In the genomic region with DNA sequence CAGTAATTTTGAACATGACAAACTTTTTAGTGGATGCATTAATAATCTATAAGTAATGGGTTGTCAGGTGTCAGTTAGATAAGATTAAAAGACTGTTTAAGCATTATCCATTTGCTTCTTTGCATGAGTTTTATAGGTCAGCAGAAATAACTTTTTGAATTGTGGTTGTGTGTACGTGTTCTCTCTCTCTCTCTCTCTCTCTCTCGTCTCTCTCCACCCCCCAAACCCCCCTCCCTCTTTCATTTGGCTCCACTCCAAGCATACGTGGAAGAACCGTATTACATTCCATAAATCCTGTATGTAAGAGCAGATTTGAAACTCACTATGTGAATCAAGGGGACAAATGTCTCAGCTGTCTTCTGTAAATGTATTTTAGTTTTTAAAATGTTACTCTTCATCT, we compare ENCODE assay signal across 13 cellular contexts.
A peak's percentile ranks its signal among the peaks of the same experiment; 100 is the strongest.
DNase-seq lines count a peak whose midpoint lies in the region; ATAC-seq and TF ChIP-seq lines count a peak whose summit lies in the region.
"Had no signal": no experiment of that assay in that cellular context is flagged by ENCODE, and none has a peak within 500 bp of the region (broad histone marks: within the 10 kb centered on the region; RNA-seq: fewer than 3 reads in every experiment).

No MANE protein-coding gene starts in this region.

- H3K27me3 Mint-ChIP-seq in nephron progenitor cell (ENCODE audit: low read depth, poor library complexity) = no peaks in the 10 kb centered on the region
- no peaks in the 10 kb centered on the region; the same call in 1 of the 2 replicates for H3K27me3 Mint-ChIP-seq in WTC11 (ENCODE audit: low read depth)
- H3K27me3 Mint-ChIP-seq in osteocyte (ENCODE audit: unreplicated experiment) = peaks cover 11% of the 10 kb centered on the region

- POLR2A ChIA-PET in WTC11 (lab: Charles Lee) = no interaction called here

- DNase-seq in AG20443 (ENCODE audit: low spot score) = peak; percentile 12
- DNase-seq in NCI-H1105 treated with DMSO at 0.1 percent for 48 hours (lab: John Stamatoyannopoulos, UW) = peak; percentile 44
- DNase-seq in fibroblast of mammary gland (ENCODE audit: low read depth) = peak; percentile 51
- no peak for DNase-seq in nephron progenitor cell
- DNase-seq in WTC11 (ENCODE audit: low spot score) = no peak
- DNase-seq in osteocyte (ENCODE audit: extremely low spot score, unreplicated experiment) = no peak
- DNase-seq: activated CD4-positive, alpha-beta T cell treated with anti-CD3 and anti-CD28 coated beads, Interleukin-2, amount 10 ng/mL, durations not matched to agents 7 days and 5 days; activated naive CD8-positive, alpha-beta T cell treated with anti-CD3 and anti-CD28 coated beads, Interleukin-2, amount 50 U/mL, for 24 hours; CD8-positive, alpha-beta memory T cell; NCI-H1930; RPMI8226 had no signal

- ATAC-seq in HG02588 (IDR thresholded peaks at IDR 0.05; ENCODE audit: unreplicated experiment) (no peak), WTC11 (no peak), HG03432 (IDR thresholded peaks at IDR 0.05; ENCODE audit: unreplicated experiment) (no peak)
- ATAC-seq: activated naive CD8-positive, alpha-beta T cell treated with anti-CD3 and anti-CD28 coated beads, Interleukin-2, amount 50 U/mL, for 24 hours had no signal

- H3K4me3 ChIP-seq in fibroblast of mammary gland (ENCODE audit: control insufficient read depth, low read depth, low read length) = no peak overlapping the region

- TF ChIP-seq CTCF in fibroblast of mammary gland (conservative IDR thresholded peaks at IDR 0.05; ENCODE audit: control insufficient read depth, insufficient read depth, low read depth, low read length) (no peak), nephron progenitor cell (IDR thresholded peaks at IDR 0.05) (no peak), WTC11 (IDR thresholded peaks at IDR 0.05) (no peak), osteocyte (IDR thresholded peaks at IDR 0.05) (no peak)

- H3K36me3 Mint-ChIP-seq in nephron progenitor cell (ENCODE audit: low read depth) (peaks cover 81% of the 10 kb centered on the region), WTC11 (no peaks in the 10 kb centered on the region), osteocyte (ENCODE audit: unreplicated experiment) (no peaks in the 10 kb centered on the region)
- H3K36me3 Mint-ChIP-seq: CD8-positive, alpha-beta memory T cell had no signal

- H3K4me3 Mint-ChIP-seq in nephron progenitor cell (no peak overlapping the region), WTC11 (no peak overlapping the region), osteocyte (ENCODE audit: unreplicated experiment) (no peak overlapping the region)
- H3K4me3 Mint-ChIP-seq: activated CD4-positive, alpha-beta T cell treated with anti-CD3 and anti-CD28 coated beads, Interleukin-2, amount 10 ng/mL, durations not matched to agents 7 days and 5 days; CD8-positive, alpha-beta memory T cell had no signal

- H3K4me1 Mint-ChIP-seq in nephron progenitor cell (peaks cover 39% of the 10 kb centered on the region), WTC11 (peaks cover 10% of the 10 kb centered on the region), osteocyte (ENCODE audit: unreplicated experiment) (no peaks in the 10 kb centered on the region)
- H3K4me1 Mint-ChIP-seq: activated CD4-positive, alpha-beta T cell treated with anti-CD3 and anti-CD28 coated beads, Interleukin-2, amount 10 ng/mL, durations not matched to agents 7 days and 5 days; CD8-positive, alpha-beta memory T cell had no signal

- H3K9me3 Mint-ChIP-seq in nephron progenitor cell (no peaks in the 10 kb centered on the region), WTC11 (no peaks in the 10 kb centered on the region), osteocyte (ENCODE audit: unreplicated experiment) (no peaks in the 10 kb centered on the region)
- H3K9me3 Mint-ChIP-seq: activated CD4-positive, alpha-beta T cell treated with anti-CD3 and anti-CD28 coated beads, Interleukin-2, amount 10 ng/mL, durations not matched to agents 7 days and 5 days; activated naive CD8-positive, alpha-beta T cell treated with anti-CD3 and anti-CD28 coated beads, Interleukin-2, amount 50 U/mL, for 24 hours had no signal

- CTCF ChIA-PET in WTC11 (lab: Charles Lee) = interaction anchor here (1.5 kb wide), 1 partner anchor 32 kb away, joined by 3 read pairs; no protein-coding TSS in a partner anchor

- H3K27ac Mint-ChIP-seq in nephron progenitor cell (peak overlapping the region; percentile 68), WTC11 (no peak overlapping the region), osteocyte (ENCODE audit: unreplicated experiment) (no peak overlapping the region)
- H3K27ac Mint-ChIP-seq: activated CD4-positive, alpha-beta T cell treated with anti-CD3 and anti-CD28 coated beads, Interleukin-2, amount 10 ng/mL, durations not matched to agents 7 days and 5 days; activated naive CD8-positive, alpha-beta T cell treated with anti-CD3 and anti-CD28 coated beads, Interleukin-2, amount 50 U/mL, for 24 hours; CD8-positive, alpha-beta memory T cell had no signal

TF ChIP-seq in WTC11, 78 proteins besides CTCF, POLR2A, EP300 and RAD21:
- TF ChIP-seq ZNF416 (CRISPR knock-in tag; IDR thresholded peaks at IDR 0.05) = no peak
- no peak for TF ChIP-seq FOXK1 (CRISPR knock-in tag; IDR thresholded peaks at IDR 0.05)
- TF ChIP-seq TCF7 (CRISPR knock-in tag; IDR thresholded peaks at IDR 0.05; ENCODE audit: low read depth) = no peak
- TF ChIP-seq GTF2I (CRISPR knock-in tag; conservative IDR thresholded peaks at IDR 0.05) = no peak
- no peak for TF ChIP-seq ELF4 (CRISPR knock-in tag; IDR thresholded peaks at IDR 0.05; ENCODE audit: low read depth)
- TF ChIP-seq, protein P1, sequence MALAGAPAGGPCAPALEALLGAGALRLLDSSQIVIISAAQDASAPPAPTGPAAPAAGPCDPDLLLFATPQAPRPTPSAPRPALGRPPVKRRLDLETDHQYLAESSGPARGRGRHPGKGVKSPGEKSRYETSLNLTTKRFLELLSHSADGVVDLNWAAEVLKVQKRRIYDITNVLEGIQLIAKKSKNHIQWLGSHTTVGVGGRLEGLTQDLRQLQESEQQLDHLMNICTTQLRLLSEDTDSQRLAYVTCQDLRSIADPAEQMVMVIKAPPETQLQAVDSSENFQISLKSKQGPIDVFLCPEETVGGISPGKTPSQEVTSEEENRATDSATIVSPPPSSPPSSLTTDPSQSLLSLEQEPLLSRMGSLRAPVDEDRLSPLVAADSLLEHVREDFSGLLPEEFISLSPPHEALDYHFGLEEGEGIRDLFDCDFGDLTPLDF (CRISPR knock-in tag; IDR thresholded peaks at IDR 0.05) = no peak
- no peak for TF ChIP-seq MXD4 (CRISPR knock-in tag; IDR thresholded peaks at IDR 0.05; ENCODE audit: borderline replicate concordance)
- TF ChIP-seq ESRRA (CRISPR knock-in tag; IDR thresholded peaks at IDR 0.05; ENCODE audit: borderline replicate concordance) = no peak
- TF ChIP-seq ZNF396 (CRISPR knock-in tag; IDR thresholded peaks at IDR 0.05; ENCODE audit: borderline replicate concordance) = no peak
- TF ChIP-seq, protein P2, sequence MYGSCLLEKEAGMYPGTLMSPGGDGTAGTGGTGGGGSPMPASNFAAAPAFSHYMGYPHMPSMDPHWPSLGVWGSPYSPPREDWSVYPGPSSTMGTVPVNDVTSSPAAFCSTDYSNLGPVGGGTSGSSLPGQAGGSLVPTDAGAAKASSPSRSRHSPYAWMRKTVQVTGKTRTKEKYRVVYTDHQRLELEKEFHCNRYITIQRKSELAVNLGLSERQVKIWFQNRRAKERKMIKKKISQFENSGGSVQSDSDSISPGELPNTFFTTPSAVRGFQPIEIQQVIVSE (CRISPR knock-in tag; IDR thresholded peaks at IDR 0.05; ENCODE audit: borderline replicate concordance) = no peak
- TF ChIP-seq USF1 (CRISPR knock-in tag; IDR thresholded peaks at IDR 0.05) = no peak

Comparison
In these comparisons a context has a peak if more than half of its experiments do, and no peak if none do; other contexts are left out.
1. DNase-seq: peak in AG20443 (single experiment), NCI-H1105 treated with DMSO at 0.1 percent for 48 hours (single experiment) and fibroblast of mammary gland (single experiment); none in nephron progenitor cell (single experiment), WTC11 (single experiment) and osteocyte (single experiment).